Comparison of ENCODE assay signal across 8 cellular contexts in genomic region chr10:70222811-70223447, GRCh38. TPM values are rescaled to one million over a fixed set of nuclear protein-coding genes. Genes with fewer than 3 reads are reported as not detected.
DNase-seq lines count a peak whose midpoint lies in the region; ATAC-seq and TF ChIP-seq lines count a peak whose summit lies in the region.
"Not testable (repeated sequence)": the region's sequence is repeated elsewhere in the genome, so short reads cannot be mapped to it uniquely, and the experiment has no call there.

No MANE protein-coding gene starts in this region.

- not testable (repeated sequence) for H3K27me3 Mint-ChIP-seq in activated CD8-positive, alpha-beta T cell treated with anti-CD3 and anti-CD28 coated beads, Interleukin-2, amount 10 ng/mL, durations not matched to agents 7 days and 5 days (ENCODE audit: low read depth); activated naive CD8-positive, alpha-beta T cell treated with anti-CD3 and anti-CD28 coated beads for 36 hours; type B pancreatic cell

- H3K27ac ChIP-seq in 22Rv1 (peak overlapping the region; percentile 67), HCT116 (ENCODE audit: low read depth, low read length) (peak overlapping the region; percentile 67), PC-9 (peak overlapping the region; percentile 78), VCaP (peak overlapping the region; percentile 36), epithelial cell of prostate (peak overlapping the region; percentile 67)

- H3K9me3 Mint-ChIP-seq in activated CD8-positive, alpha-beta T cell treated with anti-CD3 and anti-CD28 coated beads, Interleukin-2, amount 10 ng/mL, durations not matched to agents 7 days and 5 days (ENCODE audit: insufficient read depth); activated naive CD8-positive, alpha-beta T cell treated with anti-CD3 and anti-CD28 coated beads for 36 hours; type B pancreatic cell: not testable (repeated sequence)

- CTCF ChIA-PET in HCT116 (lab: Charles Lee) (interaction anchor here (0.6 to 5.7 kb wide), 12 partner anchors 42 to 241 kb away, joined by 3 to 174 read pairs (median 10); partner anchors contain the start of gene TYSND1), PC-9 (lab: Charles Lee) (interaction anchor here (0.6 to 3.4 kb wide), 7 partner anchors 44 to 625 kb away, joined by 3 to 85 read pairs (median 8); no protein-coding TSS in a partner anchor)
- CTCF ChIA-PET in activated CD8-positive, alpha-beta T cell treated with anti-CD3 and anti-CD28 coated beads, Interleukin-2, amount 10 ng/mL, durations not matched to agents 7 days and 5 days (lab: Charles Lee), result interaction anchor here (0.6 to 15.5 kb wide), 14 partner anchors 11 to 940 kb away, joined by 3 to 688 read pairs (median 9); partner anchors contain the start of genes LRRC20 and TYSND1

- not testable (repeated sequence) for TF ChIP-seq POLR2A in HCT116 (IDR thresholded peaks at IDR 0.05; ENCODE audit: borderline replicate concordance, extremely low read depth, insufficient read depth, insufficient read length)

- not testable (repeated sequence) for H4K20me1 ChIP-seq in HCT116 (ENCODE audit: insufficient read depth); PC-9 (ENCODE audit: insufficient read depth)

- H3K9me2 ChIP-seq in HCT116 (ENCODE audit: insufficient read depth); PC-9 (ENCODE audit: insufficient read depth): not testable (repeated sequence)

- H3K4me2 ChIP-seq in HCT116 (ENCODE audit: low read length) (peak overlapping the region; percentile 70), PC-9 (peak overlapping the region; percentile 61)

- DNase-seq in HCT116 (ENCODE audit: low read depth, low spot score); PC-9; activated CD8-positive, alpha-beta T cell treated with anti-CD3 and anti-CD28 coated beads, Interleukin-2, amount 10 ng/mL, durations not matched to agents 7 days and 5 days; activated naive CD8-positive, alpha-beta T cell treated with anti-CD3 and anti-CD28 coated beads for 36 hours; epithelial cell of prostate (ENCODE audit: low read depth, low spot score); type B pancreatic cell (ENCODE audit: extremely low spot score, unreplicated experiment): not testable (repeated sequence)

- not testable (repeated sequence) for H3K27me3 ChIP-seq in HCT116 (ENCODE audit: insufficient read depth, low read length); PC-9 (ENCODE audit: insufficient read depth, low read depth)

- H3K36me3 ChIP-seq in HCT116 (ENCODE audit: control insufficient read depth in 1 of 2, insufficient read depth in 2 of 2, low read length in 2 of 2), result peaks cover 4 to 15% of the 10 kb centered on the region in 2 experiments; a peak in 3 of 4 replicates
- not testable (repeated sequence) for H3K36me3 ChIP-seq in PC-9 (ENCODE audit: low read depth)

- H3K4me1 Mint-ChIP-seq in activated CD8-positive, alpha-beta T cell treated with anti-CD3 and anti-CD28 coated beads, Interleukin-2, amount 10 ng/mL, durations not matched to agents 7 days and 5 days (ENCODE audit: low read depth), result peaks cover 27% of the 10 kb centered on the region
- peaks cover 37% of the 10 kb centered on the region for H3K4me1 Mint-ChIP-seq in activated naive CD8-positive, alpha-beta T cell treated with anti-CD3 and anti-CD28 coated beads for 36 hours
- peaks cover 17% of the 10 kb centered on the region for H3K4me1 Mint-ChIP-seq in type B pancreatic cell (ENCODE audit: unreplicated experiment)

- POLR2A ChIA-PET in HCT116 (lab: Charles Lee), result interaction anchor here (0.7 to 3.3 kb wide), 6 partner anchors 10 to 164 kb away, joined by 3 to 19 read pairs (median 6); partner anchors contain the start of gene PPA1
- POLR2A ChIA-PET in PC-9 (lab: Charles Lee; ENCODE audit: unreplicated experiment), result interaction anchor here (0.6 kb wide), 2 partner anchors 32 to 87 kb away, joined by 3 to 6 read pairs; no protein-coding TSS in a partner anchor
- POLR2A ChIA-PET in activated CD8-positive, alpha-beta T cell treated with anti-CD3 and anti-CD28 coated beads, Interleukin-2, amount 10 ng/mL, durations not matched to agents 7 days and 5 days (lab: Charles Lee), result interaction anchor here (0.6 to 1.6 kb wide), 3 partner anchors 9 to 154 kb away, joined by 3 to 7 read pairs (median 4); no protein-coding TSS in a partner anchor

- peak; percentile 78 for ATAC-seq in HCT116
- ATAC-seq in activated CD8-positive, alpha-beta T cell treated with anti-CD3 and anti-CD28 coated beads, Interleukin-2, amount 10 ng/mL, durations not matched to agents 7 days and 5 days, result not testable (repeated sequence)

- H3K9me3 ChIP-seq in HCT116 (ENCODE audit: control insufficient read depth in 1 of 2, insufficient read depth in 1 of 2, low read depth in 1 of 2, low read length in 2 of 2); PC-9 (ENCODE audit: insufficient read depth, low read depth): not testable (repeated sequence)

- RAD21 ChIA-PET in HCT116 (lab: Charles Lee; ENCODE audit: low non-redundant PET in 1 of 2, low total read pairs in 2 of 2, uncharacterized antibody in 2 of 2, unreplicated experiment in 2 of 2), result interaction anchor here (0.6 to 2.8 kb wide), 5 partner anchors 33 to 237 kb away, joined by 5 to 30 read pairs (median 7); no protein-coding TSS in a partner anchor

- H3K79me2 ChIP-seq in HCT116 (ENCODE audit: insufficient read depth, low read length) (peaks cover 83% of the 10 kb centered on the region), PC-9 (ENCODE audit: low read depth) (peaks cover 71% of the 10 kb centered on the region)

- intact Hi-C loops in HCT116 (cut with micrococcal nuclease), result loop anchor here (5.0 kb wide), 1 partner anchor 314 kb away; no protein-coding TSS in a partner anchor
- intact Hi-C loops in PC-9 (cut with micrococcal nuclease; ENCODE audit: unreplicated experiment), result loop anchor here (1.0 to 10.0 kb wide), 4 partner anchors 35 to 662 kb away; partner anchors contain the start of gene PCBD1

- H3K4me3 Mint-ChIP-seq in activated CD8-positive, alpha-beta T cell treated with anti-CD3 and anti-CD28 coated beads, Interleukin-2, amount 10 ng/mL, durations not matched to agents 7 days and 5 days; activated naive CD8-positive, alpha-beta T cell treated with anti-CD3 and anti-CD28 coated beads for 36 hours: not testable (repeated sequence)
- H3K4me3 Mint-ChIP-seq in type B pancreatic cell, result peak overlapping the region; percentile 78

- not testable (repeated sequence) for TF ChIP-seq RAD21 in HCT116 (IDR thresholded peaks at IDR 0.05; ENCODE audit: low read depth)

- TF ChIP-seq CTCF in 22Rv1 (IDR thresholded peaks at IDR 0.05); HCT116 (IDR thresholded peaks at IDR 0.05 in 2 of 3, conservative IDR thresholded peaks at IDR 0.05 in 1 of 3; ENCODE audit: borderline replicate concordance in 1 of 3, insufficient read depth in 1 of 3, low read depth in 2 of 3, low read length in 2 of 3); PC-9 (conservative IDR thresholded peaks at IDR 0.05); VCaP (conservative IDR thresholded peaks at IDR 0.05); type B pancreatic cell (conservative IDR thresholded peaks at IDR 0.05): not testable (repeated sequence)

- peaks cover 83% of the 10 kb centered on the region for H3F3A ChIP-seq in PC-9 (ENCODE audit: insufficient read depth, low read depth)

- H3K9ac ChIP-seq in HCT116 (ENCODE audit: low read length), result not testable (repeated sequence)

- BruUV-seq in HCT116 (replicated peaks; lab: Mats Ljungman, UMichigan); PC-9 (replicated peaks; lab: Mats Ljungman, UMichigan): not testable (repeated sequence)

- peak overlapping the region; percentile 74 for H3K27ac Mint-ChIP-seq in activated CD8-positive, alpha-beta T cell treated with anti-CD3 and anti-CD28 coated beads, Interleukin-2, amount 10 ng/mL, durations not matched to agents 7 days and 5 days
- H3K27ac Mint-ChIP-seq in activated naive CD8-positive, alpha-beta T cell treated with anti-CD3 and anti-CD28 coated beads for 36 hours, result peak overlapping the region; percentile 58
- peak overlapping the region; percentile 91 for H3K27ac Mint-ChIP-seq in type B pancreatic cell

- not testable (repeated sequence) for H3K4me3 ChIP-seq in HCT116 (replicated peaks in 1 of 2; ENCODE audit: low read depth in 1 of 2, low read length in 2 of 2)
- peak overlapping the region; percentile 18; the same call in 1 of the 2 replicates for H3K4me3 ChIP-seq in PC-9

- H3K4me1 ChIP-seq in HCT116 (ENCODE audit: control insufficient read depth in 1 of 2, insufficient read depth in 2 of 2, low read length in 2 of 2) (peaks cover 24 to 36% of the 10 kb centered on the region in 2 experiments), PC-9 (replicated peaks; ENCODE audit: insufficient read depth) (peaks cover 46% of the 10 kb centered on the region)

- not testable (repeated sequence) for H2AFZ ChIP-seq in HCT116 (ENCODE audit: low read depth, low read length, poor library complexity, severe bottlenecking); PC-9

- peaks cover 27% of the 10 kb centered on the region for H3K36me3 Mint-ChIP-seq in activated CD8-positive, alpha-beta T cell treated with anti-CD3 and anti-CD28 coated beads, Interleukin-2, amount 10 ng/mL, durations not matched to agents 7 days and 5 days (ENCODE audit: low read depth)
- peaks cover 28% of the 10 kb centered on the region for H3K36me3 Mint-ChIP-seq in activated naive CD8-positive, alpha-beta T cell treated with anti-CD3 and anti-CD28 coated beads for 36 hours
- peaks cover 11% of the 10 kb centered on the region for H3K36me3 Mint-ChIP-seq in type B pancreatic cell

RNA-seq across cellular contexts. Expression of gene PPA1, which starts 10.3 kb away (rescaled TPM):
- total RNA-seq in HCT116 (2021; ENCODE audit: unreplicated experiment) (234 TPM), PC-9 (2021) (224 and 236 TPM in 2 replicates), type B pancreatic cell (ENCODE audit: low replicate concordance) (105 and 110 TPM in 2 replicates)
- polyA plus RNA-seq in HCT116 (2012), result 143 and 188 TPM in 2 replicates
- total RNA-seq in activated CD8-positive, alpha-beta T cell treated with anti-CD3 and anti-CD28 coated beads, Interleukin-2, amount 10 ng/mL, durations not matched to agents 7 days and 5 days, result 100 to 1,000 TPM; 175 TPM
- total RNA-seq in activated naive CD8-positive, alpha-beta T cell treated with anti-CD3 and anti-CD28 coated beads for 36 hours, result 100 to 1,000 TPM; 388 to 397 TPM

RNA-seq across cellular contexts. Expression of gene SAR1A, which starts 52.6 kb away (rescaled TPM):
- total RNA-seq in HCT116 (2021; ENCODE audit: unreplicated experiment), result 86.9 TPM
- 37.1 and 43.0 TPM in 2 replicates for polyA plus RNA-seq in HCT116 (2012)
- 80.3 and 124 TPM in 2 replicates for total RNA-seq in PC-9 (2021)
- total RNA-seq in activated CD8-positive, alpha-beta T cell treated with anti-CD3 and anti-CD28 coated beads, Interleukin-2, amount 10 ng/mL, durations not matched to agents 7 days and 5 days, result 100 to 1,000 TPM; 157 to 160 TPM
- 100 to 1,000 TPM; 129 to 134 TPM for total RNA-seq in activated naive CD8-positive, alpha-beta T cell treated with anti-CD3 and anti-CD28 coated beads for 36 hours
- total RNA-seq in type B pancreatic cell (ENCODE audit: low replicate concordance), result 131 and 153 TPM in 2 replicates
